ENCODE assay signal across 7 cellular contexts in the genomic region with DNA sequence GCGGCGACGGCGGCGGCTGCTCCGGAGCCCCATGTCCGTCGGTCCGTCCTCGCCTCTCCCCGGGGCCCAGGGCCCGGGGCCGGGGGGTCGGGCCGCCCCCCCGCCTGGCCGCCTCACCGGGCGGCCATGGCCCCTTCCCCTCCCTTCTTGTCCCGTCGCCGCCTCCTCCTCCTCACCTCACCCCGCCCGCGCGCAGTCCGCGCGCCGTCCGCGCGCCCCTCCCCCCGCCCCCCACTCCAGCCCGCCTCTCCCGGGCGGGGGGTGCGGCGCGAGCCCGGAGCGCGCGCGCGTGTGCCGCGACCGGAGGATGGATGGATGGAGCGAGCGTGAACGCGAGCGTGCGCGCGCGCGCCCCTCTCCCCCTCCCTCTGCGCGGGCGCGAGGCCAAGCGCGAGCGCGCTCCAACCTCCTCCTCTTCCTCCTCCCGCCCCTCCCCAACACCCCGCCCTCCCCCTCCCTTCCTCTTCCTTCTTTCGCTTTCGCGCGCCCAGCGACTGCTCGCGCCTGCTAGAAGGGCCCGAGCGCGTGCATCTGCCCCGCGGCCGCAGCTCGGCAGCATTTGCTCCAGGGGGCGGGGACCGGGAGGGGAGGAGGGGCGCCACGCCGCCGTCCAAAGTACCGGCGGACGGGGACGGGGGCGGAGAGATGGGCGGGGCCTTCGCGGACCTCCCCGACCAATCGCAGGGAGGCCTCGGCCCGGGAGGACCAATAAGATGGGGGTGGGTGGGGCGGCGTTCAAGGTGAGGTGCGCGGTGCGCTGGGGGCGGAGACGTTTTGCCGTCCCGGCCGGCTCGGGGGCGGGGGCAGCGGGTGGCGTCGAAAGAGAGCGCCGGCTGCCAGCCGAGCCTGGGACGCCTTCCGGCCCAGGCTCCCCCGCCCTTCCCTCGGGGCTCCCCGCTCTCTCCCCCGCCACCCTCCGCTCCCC. TPM values are rescaled to one million over a fixed set of nuclear protein-coding genes. Genes with fewer than 3 reads are reported as not detected.
DNase-seq lines count a peak whose midpoint lies in the region; ATAC-seq, FAIRE-seq and TF ChIP-seq lines count a peak whose summit lies in the region.

A gene with protein sequence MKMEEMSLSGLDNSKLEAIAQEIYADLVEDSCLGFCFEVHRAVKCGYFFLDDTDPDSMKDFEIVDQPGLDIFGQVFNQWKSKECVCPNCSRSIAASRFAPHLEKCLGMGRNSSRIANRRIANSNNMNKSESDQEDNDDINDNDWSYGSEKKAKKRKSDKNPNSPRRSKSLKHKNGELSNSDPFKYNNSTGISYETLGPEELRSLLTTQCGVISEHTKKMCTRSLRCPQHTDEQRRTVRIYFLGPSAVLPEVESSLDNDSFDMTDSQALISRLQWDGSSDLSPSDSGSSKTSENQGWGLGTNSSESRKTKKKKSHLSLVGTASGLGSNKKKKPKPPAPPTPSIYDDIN (minus strand): TSS at position 332 of the 925 bp plus-strand sequence. CDS start 1,814 bp downstream, outside the sequence.

- no peaks in the 10 kb centered on the region for H3K27me3 ChIP-seq in hepatocyte

- H3K4me1 ChIP-seq in hepatocyte (ENCODE audit: insufficient read depth) = peaks cover 18% of the 10 kb centered on the region

- no peaks in the 10 kb centered on the region for H3K9me3 ChIP-seq in hepatocyte (ENCODE audit: low read depth)

- TF ChIP-seq CTCF in hepatocyte (IDR thresholded peaks at IDR 0.05; ENCODE audit: poor library complexity) (no peak), retinal pigment epithelial cell (conservative IDR thresholded peaks at IDR 0.05; ENCODE audit: low read depth, low read length) (no peak)

- 0% methylated on average over 15 of the region's 126 CpGs for WGBS in hepatocyte (ENCODE audit: low lambda C conversion rate, missing lambda C conversion rate)

- peak within 1 kb of the TSS; percentile 100 for H3K27ac ChIP-seq in hepatocyte

- peaks cover 44% of the 10 kb centered on the region for H3K79me2 ChIP-seq in hepatocyte

- H2AFZ ChIP-seq in hepatocyte = peak within 1 kb of the TSS; percentile 86

- H3K36me3 ChIP-seq in hepatocyte (replicated peaks; ENCODE audit: insufficient read depth, low read depth) = no peaks in the 10 kb centered on the region

- peak within 1 kb of the TSS; percentile 97 for H3K4me2 ChIP-seq in hepatocyte

- peaks cover 3% of the 10 kb centered on the region for H4K20me1 ChIP-seq in hepatocyte (ENCODE audit: insufficient read depth, poor library complexity, severe bottlenecking)

- no peaks in the 10 kb centered on the region for H3K9me2 ChIP-seq in hepatocyte (replicated peaks; ENCODE audit: insufficient read depth)

- H3K4me3 ChIP-seq in hepatocyte = peak within 1 kb of the TSS; percentile 95
- peak within 1 kb of the TSS; percentile 80 for H3K4me3 ChIP-seq in retinal pigment epithelial cell (ENCODE audit: low read length)

- peak; percentile 94 for DNase-seq in GM18507 (ENCODE audit: extremely low spot score, insufficient read length, low read depth)
- DNase-seq in NCI-H2081 treated with DMSO at 0.1 percent for 48 hours (lab: John Stamatoyannopoulos, UW) = peak; percentile 88
- DNase-seq in T1000 (lab: John Stamatoyannopoulos, UW) = peak; percentile 98
- DNase-seq in astrocyte of the hippocampus (ENCODE audit: low read depth, low spot score) = peak; percentile 100
- DNase-seq in hepatocyte (ENCODE audit: low spot score) = peak; percentile 100
- peak; percentile 93 for DNase-seq in retinal pigment epithelial cell (ENCODE audit: low read depth)

- FAIRE-seq in GM18507 (lab: Jason Lieb, UNC) = peak; percentile 96

- ATAC-seq in HG02981 (IDR thresholded peaks at IDR 0.05; ENCODE audit: unreplicated experiment) = peak; percentile 59

RNA-seq across cellular contexts. Expression of the gene that starts here (rescaled TPM):
- total RNA-seq in hepatocyte = 64.0 and 64.3 TPM in 2 replicates
- polyA plus RNA-seq in hepatocyte = 28.7 and 29.2 TPM in 2 replicates

Comparison
In these comparisons a context has a peak if more than half of its experiments do, and no peak if none do; other contexts are left out.
1. Peak in every context shown above with its lines: DNase-seq, ATAC-seq, H3K4me3 ChIP-seq and H3K27ac ChIP-seq.